ENCODE assay signal across 8 cellular contexts in genomic region chr2:197599285-197599965, GRCh38.
A peak's percentile ranks its signal among the peaks of the same experiment; 100 is the strongest.
DNase-seq lines count a peak whose midpoint lies in the region; ATAC-seq and TF ChIP-seq lines count a peak whose summit lies in the region.

No MANE protein-coding gene starts in this region.

- H3K4me3 Mint-ChIP-seq in naive thymus-derived CD8-positive, alpha-beta T cell, result peak overlapping the region; percentile 44 to 82 (median 70)
- no peak overlapping the region for H3K4me3 Mint-ChIP-seq in activated T-helper 2 cell treated with anti-CD3 and anti-CD28 coated beads, Interferon-gamma antibody, Interleukin-2, Interleukin-4, amounts not matched to agents 10 μg/mL and 5 μg/mL and 100 μg/mL, durations not matched to agents 14 hours and 24 hours and 36 hours (ENCODE audit: low read depth)

- CTCF ChIA-PET in BJ (lab: Yijun Ruan, JAX), result interaction anchor here (0.5 to 1.5 kb wide), 4 partner anchors 11 to 155 kb away, joined by 3 to 4 read pairs (median 4); no protein-coding TSS in a partner anchor

- intact Hi-C loops in activated T-helper 2 cell treated with anti-CD3 and anti-CD28 coated beads, Interferon-gamma antibody, Interleukin-2, Interleukin-4, amounts not matched to agents 10 μg/mL and 5 μg/mL and 100 μg/mL, durations not matched to agents 14 hours and 24 hours and 36 hours (cut with micrococcal nuclease), result no loop called here

- H3K9me3 Mint-ChIP-seq in naive thymus-derived CD8-positive, alpha-beta T cell, result no peaks in the 10 kb centered on the region
- H3K9me3 Mint-ChIP-seq in activated T-helper 2 cell treated with anti-CD3 and anti-CD28 coated beads, Interferon-gamma antibody, Interleukin-2, Interleukin-4, amounts not matched to agents 10 μg/mL and 5 μg/mL and 100 μg/mL, durations not matched to agents 14 hours and 24 hours and 36 hours, result no peaks in the 10 kb centered on the region

- H3K36me3 Mint-ChIP-seq in naive thymus-derived CD8-positive, alpha-beta T cell, result peaks cover 0 to 2% (median 0%) of the 10 kb centered on the region in 3 donors
- no peaks in the 10 kb centered on the region for H3K36me3 Mint-ChIP-seq in activated T-helper 2 cell treated with anti-CD3 and anti-CD28 coated beads, Interferon-gamma antibody, Interleukin-2, Interleukin-4, amounts not matched to agents 10 μg/mL and 5 μg/mL and 100 μg/mL, durations not matched to agents 14 hours and 24 hours and 36 hours (ENCODE audit: low read depth)

- no peak overlapping the region for H3K4me3 ChIP-seq in BJ (ENCODE audit: low read depth, low read length)

- H3K27me3 Mint-ChIP-seq in naive thymus-derived CD8-positive, alpha-beta T cell, result peaks cover 0 to 19% (median 5%) of the 10 kb centered on the region in 5 donors
- peaks cover 31% of the 10 kb centered on the region for H3K27me3 Mint-ChIP-seq in activated T-helper 2 cell treated with anti-CD3 and anti-CD28 coated beads, Interferon-gamma antibody, Interleukin-2, Interleukin-4, amounts not matched to agents 10 μg/mL and 5 μg/mL and 100 μg/mL, durations not matched to agents 14 hours and 24 hours and 36 hours (ENCODE audit: low read depth)

- peaks cover 5 to 9% (median 8%) of the 10 kb centered on the region in 4 donors for H3K4me1 Mint-ChIP-seq in naive thymus-derived CD8-positive, alpha-beta T cell
- H3K4me1 Mint-ChIP-seq in activated T-helper 2 cell treated with anti-CD3 and anti-CD28 coated beads, Interferon-gamma antibody, Interleukin-2, Interleukin-4, amounts not matched to agents 10 μg/mL and 5 μg/mL and 100 μg/mL, durations not matched to agents 14 hours and 24 hours and 36 hours (ENCODE audit: low read depth), result peaks cover 6% of the 10 kb centered on the region

- POLR2A ChIA-PET in BJ (lab: Charles Lee), result no interaction called here
- POLR2A ChIA-PET in naive thymus-derived CD8-positive, alpha-beta T cell (lab: Charles Lee), result interaction anchor here (0.6 to 1.3 kb wide), 4 partner anchors 8 to 105 kb away, joined by 4 to 5 read pairs (median 5); partner anchors contain the start of genes HSPD1, HSPE1, MARS2 and MOB4

- peak overlapping the region in 4 of 10 donors; percentile 15 to 70 (median 51) for H3K27ac Mint-ChIP-seq in naive thymus-derived CD8-positive, alpha-beta T cell
- H3K27ac Mint-ChIP-seq in activated T-helper 2 cell treated with anti-CD3 and anti-CD28 coated beads, Interferon-gamma antibody, Interleukin-2, Interleukin-4, amounts not matched to agents 10 μg/mL and 5 μg/mL and 100 μg/mL, durations not matched to agents 14 hours and 24 hours and 36 hours, result no peak overlapping the region

- peak; percentile 55 for ATAC-seq in GM19328 (IDR thresholded peaks at IDR 0.05; ENCODE audit: unreplicated experiment)
- ATAC-seq in HG03571 (IDR thresholded peaks at IDR 0.05; ENCODE audit: unreplicated experiment), result peak; percentile 61
- peak; percentile 85 for ATAC-seq in SK-N-SH treated with all-trans-retinoic acid at 6 μM for 48 hours
- peak; percentile 99 to 100 for ATAC-seq in naive thymus-derived CD8-positive, alpha-beta T cell

- no peaks in the 10 kb centered on the region for H3K36me3 ChIP-seq in BJ (ENCODE audit: control insufficient read depth, insufficient read depth, low read length)

- H3K27ac ChIP-seq in cingulate gyrus (ENCODE audit: low read depth, low read length), result peak overlapping the region; percentile 79

- DNase-seq in BJ (ENCODE audit: low read depth) (no peak), dedifferentiated amniotic fluid mesenchymal stem cell (ENCODE audit: extremely low spot score) (no peak)
- DNase-seq in naive thymus-derived CD8-positive, alpha-beta T cell, result peak in 9 of 10 donors; percentile 10 to 78 (median 52)
- no peak for DNase-seq in activated T-helper 2 cell treated with anti-CD3 and anti-CD28 coated beads, Interferon-gamma antibody, Interleukin-2, Interleukin-4, amounts not matched to agents 10 μg/mL and 5 μg/mL and 100 μg/mL, durations not matched to agents 14 hours and 24 hours and 36 hours (ENCODE audit: low spot score)

- H3K27me3 ChIP-seq in BJ (ENCODE audit: control insufficient read depth, insufficient read depth, low read length), result no peaks in the 10 kb centered on the region

- TF ChIP-seq CTCF in BJ (IDR thresholded peaks at IDR 0.05; ENCODE audit: insufficient read depth, low read depth, low read length), result peak; percentile 37

TF ChIP-seq in SK-N-SH treated with all-trans-retinoic acid at 6 μM for 48 hours, 23 proteins besides CTCF, POLR2A, EP300 and RAD21:
- TF ChIP-seq CSDC2 (CRISPR knock-in tag; IDR thresholded peaks at IDR 0.05), result no peak

Comparison
In these comparisons a context has a peak if more than half of its experiments do, and no peak if none do; other contexts are left out.
1. DNase-seq: peak in naive thymus-derived CD8-positive, alpha-beta T cell (9 of 10); none in BJ (single experiment), activated T-helper 2 cell treated with anti-CD3 and anti-CD28 coated beads, Interferon-gamma antibody, Interleukin-2, Interleukin-4, amounts not matched to agents 10 μg/mL and 5 μg/mL and 100 μg/mL, durations not matched to agents 14 hours and 24 hours and 36 hours (single experiment) and dedifferentiated amniotic fluid mesenchymal stem cell (single experiment).
2. Peak in every context shown above with its lines, with median percentiles within 50 percentile points of each other: ATAC-seq.